11 cellular contexts compared by ENCODE assay signal in genomic region chr18:650428-650858, GRCh38. TPM values are rescaled to one million over a fixed set of nuclear protein-coding genes. Genes with fewer than 3 reads are reported as not detected.
A peak's percentile ranks its signal among the peaks of the same experiment; 100 is the strongest.
DNase-seq lines count a peak whose midpoint lies in the region; ATAC-seq, FAIRE-seq and TF ChIP-seq lines count a peak whose summit lies in the region.
"Had no signal": no experiment of that assay in that cellular context is flagged by ENCODE, and none has a peak within 500 bp of the region (broad histone marks: within the 10 kb centered on the region; RNA-seq: fewer than 3 reads in every experiment).

No MANE protein-coding gene starts in this region.

- H3K9me3 ChIP-seq in testis = no peaks in the 10 kb centered on the region

- 69 to 72% methylated on average over 6 of the region's 6 CpGs for WGBS in testis, 2 donors

- no peaks in the 10 kb centered on the region for H3K36me3 Mint-ChIP-seq in activated T-cell treated with anti-CD3 and anti-CD28 coated beads, Interleukin-2, amount 50 U/mL, for 72 hours (ENCODE audit: insufficient read depth in 2 of 2)
- no peaks in the 10 kb centered on the region for H3K36me3 Mint-ChIP-seq in natural killer cell treated with Interleukin-12 subunit alpha and Interleukin-12 subunit beta and Interleukin-15 and Interleukin-18, amount 100 ng/mL, for 72 hours

- H3K27me3 ChIP-seq in testis = no peaks in the 10 kb centered on the region

- ATAC-seq in activated T-cell treated with anti-CD3 and anti-CD28 coated beads, Interleukin-2, amount 50 U/mL, for 72 hours (replicated peaks in 1 of 2) = peak; percentile 69 to 84
- ATAC-seq in HG02852 (IDR thresholded peaks at IDR 0.05; ENCODE audit: unreplicated experiment) = peak; percentile 99
- no peak for ATAC-seq in natural killer cell treated with Interleukin-12 subunit alpha and Interleukin-12 subunit beta and Interleukin-15 and Interleukin-18, amount 100 ng/mL, for 72 hours

- peaks cover 15% of the 10 kb centered on the region for H3K27me3 Mint-ChIP-seq in activated T-cell treated with anti-CD3 and anti-CD28 coated beads, Interleukin-2, amount 50 U/mL, for 72 hours (ENCODE audit: low read depth)
- peaks cover 0 to 2% of the 10 kb centered on the region in 2 donors for H3K27me3 Mint-ChIP-seq in natural killer cell treated with Interleukin-12 subunit alpha and Interleukin-12 subunit beta and Interleukin-15 and Interleukin-18, amount 100 ng/mL, for 72 hours

- intact Hi-C loops in testis (cut with DNase I; ENCODE audit: low total_unique reads) = no loop called here

- H3K36me3 ChIP-seq in testis (ENCODE audit: low read depth, missing control alignments) = no peaks in the 10 kb centered on the region

- no peaks in the 10 kb centered on the region for H3K4me1 ChIP-seq in testis

- TF ChIP-seq POLR2A in H54 (IDR thresholded peaks at IDR 0.05; ENCODE audit: low read depth, low read length) = no peak
- no peak for TF ChIP-seq POLR2A in testis (IDR thresholded peaks at IDR 0.05)

- H3K27ac Mint-ChIP-seq in activated T-cell treated with anti-CD3 and anti-CD28 coated beads, Interleukin-2, amount 50 U/mL, for 72 hours = no peak overlapping the region
- H3K27ac Mint-ChIP-seq in natural killer cell treated with Interleukin-12 subunit alpha and Interleukin-12 subunit beta and Interleukin-15 and Interleukin-18, amount 100 ng/mL, for 72 hours = no peak overlapping the region

- no peak overlapping the region for H3K27ac ChIP-seq in testis
- H3K27ac ChIP-seq: C4-2B had no signal

- H3K4me3 Mint-ChIP-seq in activated T-cell treated with anti-CD3 and anti-CD28 coated beads, Interleukin-2, amount 50 U/mL, for 72 hours = peak overlapping the region; percentile 30 to 66
- H3K4me3 Mint-ChIP-seq in natural killer cell treated with Interleukin-12 subunit alpha and Interleukin-12 subunit beta and Interleukin-15 and Interleukin-18, amount 100 ng/mL, for 72 hours = peak overlapping the region; percentile 30

- no peak for TF ChIP-seq CTCF in testis (IDR thresholded peaks at IDR 0.05)

- peak in 1 of 2 donors; percentile 36 for DNase-seq in activated T-cell treated with anti-CD3 and anti-CD28 coated beads, Interleukin-2, amount 50 U/mL, for 72 hours
- DNase-seq in activated T-cell treated with anti-CD3 and anti-CD28 coated beads, Interleukin-2, amount 50 U/mL, for 1 hour = no peak
- DNase-seq in NCI-H2029 (lab: John Stamatoyannopoulos, UW) = peak; percentile 4
- no peak for DNase-seq in natural killer cell treated with Interleukin-12 subunit alpha and Interleukin-12 subunit beta and Interleukin-15 and Interleukin-18, amount 100 ng/mL, for 72 hours (ENCODE audit: low spot score)
- no peak for DNase-seq in H54 (ENCODE audit: insufficient read length, low spot score)
- DNase-seq in hypothalamus (lab: John Stamatoyannopoulos, UW) = no peak
- DNase-seq in testis = no peak

- peaks cover 10% of the 10 kb centered on the region for H3K4me1 Mint-ChIP-seq in activated T-cell treated with anti-CD3 and anti-CD28 coated beads, Interleukin-2, amount 50 U/mL, for 72 hours (ENCODE audit: low read depth)
- H3K4me1 Mint-ChIP-seq in natural killer cell treated with Interleukin-12 subunit alpha and Interleukin-12 subunit beta and Interleukin-15 and Interleukin-18, amount 100 ng/mL, for 72 hours (ENCODE audit: low read depth in 2 of 2) = peaks cover 5 to 7% of the 10 kb centered on the region in 2 donors

- FAIRE-seq in H54 (lab: Jason Lieb, UNC) = no peak
- FAIRE-seq: astrocyte had no signal

- H3K9me3 Mint-ChIP-seq in activated T-cell treated with anti-CD3 and anti-CD28 coated beads, Interleukin-2, amount 50 U/mL, for 72 hours = no peaks in the 10 kb centered on the region
- no peaks in the 10 kb centered on the region for H3K9me3 Mint-ChIP-seq in natural killer cell treated with Interleukin-12 subunit alpha and Interleukin-12 subunit beta and Interleukin-15 and Interleukin-18, amount 100 ng/mL, for 72 hours

- H3K4me3 ChIP-seq in testis = no peak overlapping the region

RNA-seq across cellular contexts. Expression of gene TYMS, which starts 7.0 kb away (rescaled TPM):
- 100 to 1,000 TPM; 163 to 236 TPM for total RNA-seq in activated T-cell treated with anti-CD3 and anti-CD28 coated beads, Interleukin-2, amount 50 U/mL, for 72 hours
- total RNA-seq in natural killer cell treated with Interleukin-12 subunit alpha and Interleukin-12 subunit beta and Interleukin-15 and Interleukin-18, amount 100 ng/mL, for 72 hours = 100 to 1,000 TPM; 180 to 276 TPM
- 10 to 100 TPM; 22.7 to 24.4 TPM for total RNA-seq in testis
- 136 TPM for polyA plus RNA-seq in testis (ENCODE audit: insufficient read depth, low read depth, low replicate concordance)

RNA-seq across cellular contexts. Expression of gene CLUL1, which starts 53.7 kb away (rescaled TPM):
- total RNA-seq in activated T-cell treated with anti-CD3 and anti-CD28 coated beads, Interleukin-2, amount 50 U/mL, for 72 hours = not detected
- total RNA-seq in natural killer cell treated with Interleukin-12 subunit alpha and Interleukin-12 subunit beta and Interleukin-15 and Interleukin-18, amount 100 ng/mL, for 72 hours = not detected
- 10 to 100 TPM in 1 of 2 donors, 1 to 10 TPM in 1; 7.2 to 25.0 TPM for total RNA-seq in testis
- 2.8 TPM for polyA plus RNA-seq in testis (ENCODE audit: insufficient read depth, low read depth, low replicate concordance)
- total RNA-seq: NCI-H460 had no signal

Comparison
In these comparisons a context has a peak if more than half of its experiments do, and no peak if none do; other contexts are left out.
1. ATAC-seq: peak in activated T-cell treated with anti-CD3 and anti-CD28 coated beads, Interleukin-2, amount 50 U/mL, for 72 hours (2 of 2) and HG02852 (single experiment); none in natural killer cell treated with Interleukin-12 subunit alpha and Interleukin-12 subunit beta and Interleukin-15 and Interleukin-18, amount 100 ng/mL, for 72 hours (0 of 2).
2. RNA of gene TYMS, which starts 7.0 kb away (total RNA-seq): 180 to 276 TPM in natural killer cell treated with Interleukin-12 subunit alpha and Interleukin-12 subunit beta and Interleukin-15 and Interleukin-18, amount 100 ng/mL, for 72 hours and 163 to 236 TPM in activated T-cell treated with anti-CD3 and anti-CD28 coated beads, Interleukin-2, amount 50 U/mL, for 72 hours; 22.7 to 24.4 TPM in testis; every median in the first group is over 4 times any median in the second.
3. RNA of gene CLUL1, which starts 53.7 kb away (total RNA-seq): 7.2 to 25.0 TPM in testis; not detected in activated T-cell treated with anti-CD3 and anti-CD28 coated beads, Interleukin-2, amount 50 U/mL, for 72 hours and not detected in natural killer cell treated with Interleukin-12 subunit alpha and Interleukin-12 subunit beta and Interleukin-15 and Interleukin-18, amount 100 ng/mL, for 72 hours; every median in the first group is over 4 times any median in the second.